ENCODE assay signal across 1 cellular context in the genomic region with DNA sequence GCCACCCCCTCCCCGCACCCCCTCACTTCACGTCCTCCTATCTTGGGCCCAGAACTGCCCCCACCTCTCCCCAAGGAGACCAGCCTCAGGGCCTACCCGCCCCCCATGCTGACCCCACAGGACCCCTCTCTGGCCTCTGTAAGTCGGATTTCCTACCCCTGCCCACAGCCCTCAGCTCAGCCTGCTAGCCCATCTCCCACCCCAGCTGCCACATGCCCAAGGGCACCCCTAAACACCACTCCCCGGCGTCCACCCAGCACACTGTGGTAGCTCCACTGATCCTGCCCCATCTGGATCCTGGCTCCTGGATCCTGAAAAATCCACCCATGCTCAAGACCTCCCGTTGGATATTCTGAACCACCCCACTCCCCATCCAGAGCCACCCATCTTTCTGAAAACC.
TF ChIP-seq lines count a peak whose summit lies in the region.

No MANE protein-coding gene starts in this region.

TF ChIP-seq in GM12878, 131 proteins besides CTCF, POLR2A, EP300 and RAD21:
- TF ChIP-seq BMI1 (IDR thresholded peaks at IDR 0.05; ENCODE audit: borderline replicate concordance) (no peak), ATF7 (IDR thresholded peaks at IDR 0.05; ENCODE audit: low read depth) (no peak), TAF1 (IDR thresholded peaks at IDR 0.05; ENCODE audit: borderline replicate concordance, low read depth, low read length) (no peak), CEBPB (IDR thresholded peaks at IDR 0.05; ENCODE audit: borderline replicate concordance in 1 of 2, low read depth in 2 of 2, low read length in 2 of 2) (no peak), EED (IDR thresholded peaks at IDR 0.05; ENCODE audit: low read depth) (no peak)
- TF ChIP-seq, protein P1, sequence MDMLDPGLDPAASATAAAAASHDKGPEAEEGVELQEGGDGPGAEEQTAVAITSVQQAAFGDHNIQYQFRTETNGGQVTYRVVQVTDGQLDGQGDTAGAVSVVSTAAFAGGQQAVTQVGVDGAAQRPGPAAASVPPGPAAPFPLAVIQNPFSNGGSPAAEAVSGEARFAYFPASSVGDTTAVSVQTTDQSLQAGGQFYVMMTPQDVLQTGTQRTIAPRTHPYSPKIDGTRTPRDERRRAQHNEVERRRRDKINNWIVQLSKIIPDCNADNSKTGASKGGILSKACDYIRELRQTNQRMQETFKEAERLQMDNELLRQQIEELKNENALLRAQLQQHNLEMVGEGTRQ (IDR thresholded peaks at IDR 0.05; ENCODE audit: borderline replicate concordance, low read depth, low read length), result no peak
